In the genomic region with DNA sequence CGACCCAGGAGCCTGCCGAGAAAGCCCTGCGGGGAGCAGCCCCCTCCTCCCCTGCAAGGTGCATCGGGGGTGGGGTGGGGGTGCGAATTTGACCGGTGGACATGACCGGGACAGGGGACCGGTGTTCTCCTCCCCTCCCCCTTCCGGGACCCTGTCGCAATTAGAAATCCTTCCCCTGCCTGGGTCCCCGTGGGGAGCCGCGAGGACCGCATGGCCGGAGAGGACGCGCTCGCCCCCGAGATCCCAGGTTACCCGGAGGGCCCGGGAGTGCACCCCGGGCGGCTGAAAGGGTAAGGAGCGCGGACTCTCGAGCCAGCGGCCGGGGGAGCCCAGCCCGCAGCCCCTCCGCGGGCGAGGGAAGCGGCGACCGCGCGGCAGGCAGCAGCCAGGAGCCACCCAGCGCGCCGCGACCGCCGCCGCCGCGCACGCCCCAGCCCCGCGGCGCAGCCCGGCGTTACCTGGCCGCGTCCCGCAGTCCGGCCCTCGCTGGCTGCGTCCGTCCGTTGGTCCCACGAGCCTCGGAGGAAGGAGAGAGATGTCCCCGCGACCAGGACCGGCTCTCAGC, we compare ENCODE assay signal across 11 cellular contexts. TPM values are rescaled to one million over a fixed set of nuclear protein-coding genes. Genes with fewer than 3 reads are reported as not detected.
A peak's percentile ranks its signal among the peaks of the same experiment; 100 is the strongest.
DNase-seq lines count a peak whose midpoint lies in the region; ATAC-seq, FAIRE-seq and TF ChIP-seq lines count a peak whose summit lies in the region.
"Had no signal": no experiment of that assay in that cellular context is flagged by ENCODE, and none has a peak within 500 bp of the region (broad histone marks: within the 10 kb centered on the region; RNA-seq: fewer than 3 reads in every experiment).

No MANE protein-coding gene starts in this region.

- peaks cover 5% of the 10 kb centered on the region for H3K4me1 Mint-ChIP-seq in activated T-cell treated with anti-CD3 and anti-CD28 coated beads, Interleukin-2, amount 50 U/mL, for 24 hours (ENCODE audit: low read depth)
- no peaks in the 10 kb centered on the region for H3K4me1 Mint-ChIP-seq in HFFc6 (ENCODE audit: low read depth)

- TF ChIP-seq CTCF in A673 (conservative IDR thresholded peaks at IDR 0.05; ENCODE audit: low read depth, low read length) = no peak
- no peak for TF ChIP-seq CTCF in bronchial epithelial cell (IDR thresholded peaks at IDR 0.05; ENCODE audit: insufficient read depth, low read length, severe bottlenecking)
- no peak for TF ChIP-seq CTCF in lung (IDR thresholded peaks at IDR 0.05; ENCODE audit: control extremely low read depth, extremely low read depth)
- TF ChIP-seq CTCF in HFFc6 (IDR thresholded peaks at IDR 0.05) = no peak

- H3K27ac ChIP-seq in A673 (ENCODE audit: low read depth, low read length, poor library complexity, severe bottlenecking) = peak overlapping the region; percentile 64
- peak overlapping the region in 1 of 2 donors; percentile 43 for H3K27ac ChIP-seq in lung (ENCODE audit: low read depth in 1 of 2, low read length in 1 of 2)
- H3K27ac ChIP-seq: BLaER1 had no signal

- no TSS peak for BruUV-seq in A673 (replicated peaks; lab: Mats Ljungman, UMichigan)

- H3K27me3 Mint-ChIP-seq in activated T-cell treated with anti-CD3 and anti-CD28 coated beads, Interleukin-2, amount 50 U/mL, for 24 hours = peaks cover 32% of the 10 kb centered on the region
- H3K27me3 Mint-ChIP-seq in HFFc6 (ENCODE audit: insufficient read depth) = no peaks in the 10 kb centered on the region

- POLR2A ChIA-PET in A673 (lab: Charles Lee; ENCODE audit: low non-redundant PET) = no interaction called here

- H3K27me3 ChIP-seq in A673 (replicated peaks; ENCODE audit: insufficient read depth, low read depth, low read length, poor library complexity) (no peaks in the 10 kb centered on the region), H7 (ENCODE audit: control insufficient read depth, insufficient read depth, low read length) (peaks cover 13% of the 10 kb centered on the region), bronchial epithelial cell (ENCODE audit: control insufficient read depth, insufficient read depth, low read length) (peaks cover 17% of the 10 kb centered on the region), lung (ENCODE audit: control insufficient read depth, insufficient read depth) (peaks cover 12% of the 10 kb centered on the region)
- H3K27me3 ChIP-seq: BLaER1 had no signal

- ATAC-seq in lung (ENCODE audit: insufficient read depth, low FRiP score) = peak; percentile 48

- no peaks in the 10 kb centered on the region for H3K9me3 ChIP-seq in A673 (ENCODE audit: low read depth, low read length, poor library complexity, severe bottlenecking)
- H3K9me3 ChIP-seq in lung (ENCODE audit: control insufficient read depth in 2 of 2, insufficient read depth in 1 of 2, low read length in 1 of 2) = no peaks in the 10 kb centered on the region

- WGBS in lung, 2 donors = 2% methylated on average over 51 to 65 of the region's 65 CpGs

- H3K36me3 Mint-ChIP-seq in activated T-cell treated with anti-CD3 and anti-CD28 coated beads, Interleukin-2, amount 50 U/mL, for 24 hours (ENCODE audit: low read depth) = no peaks in the 10 kb centered on the region
- H3K36me3 Mint-ChIP-seq in HFFc6 (ENCODE audit: low read depth) = peaks cover 4% of the 10 kb centered on the region; the same call in 1 of the 2 replicates

- intact Hi-C loops in A673 (cut with micrococcal nuclease; ENCODE audit: unreplicated experiment) = loop anchor here (2.0 to 10.0 kb wide), 6 partner anchors 102 to 600 kb away; no protein-coding TSS in a partner anchor

- no peak for FAIRE-seq in bronchial epithelial cell (lab: Jason Lieb, UNC)

- H3K36me3 ChIP-seq in A673 (ENCODE audit: insufficient read depth, low read length, poor library complexity, severe bottlenecking) (no peaks in the 10 kb centered on the region), H7 (replicated peaks; ENCODE audit: control insufficient read depth, insufficient read depth, low read length) (no peaks in the 10 kb centered on the region), bronchial epithelial cell (ENCODE audit: control insufficient read depth, insufficient read depth, low read length) (no peaks in the 10 kb centered on the region), lung (ENCODE audit: control insufficient read depth in 2 of 2, insufficient read depth in 2 of 2, low read length in 2 of 2) (no peaks in the 10 kb centered on the region)
- H3K36me3 ChIP-seq: BLaER1 had no signal

- peak overlapping the region; percentile 76 for H3K4me3 ChIP-seq in A673 (ENCODE audit: low read depth, low read length, poor library complexity, severe bottlenecking)
- H3K4me3 ChIP-seq in H7 (ENCODE audit: insufficient read depth, low read depth, low read length) = peak overlapping the region; percentile 89
- peak overlapping the region; percentile 5 for H3K4me3 ChIP-seq in bronchial epithelial cell (ENCODE audit: low read depth, low read length)
- peak overlapping the region; percentile 44 for H3K4me3 ChIP-seq in lung
- H3K4me3 ChIP-seq: BLaER1 had no signal

- H3K4me3 Mint-ChIP-seq in activated T-cell treated with anti-CD3 and anti-CD28 coated beads, Interleukin-2, amount 50 U/mL, for 24 hours = no peak overlapping the region
- H3K4me3 Mint-ChIP-seq in HFFc6 = no peak overlapping the region
- H3K4me3 Mint-ChIP-seq: naive B cell had no signal

- CTCF ChIA-PET in A673 (lab: Charles Lee) = no interaction called here

- peaks cover 15% of the 10 kb centered on the region for H3K9me3 Mint-ChIP-seq in activated T-cell treated with anti-CD3 and anti-CD28 coated beads, Interleukin-2, amount 50 U/mL, for 24 hours
- peaks cover 36% of the 10 kb centered on the region for H3K9me3 Mint-ChIP-seq in HFFc6

- H3K4me1 ChIP-seq in A673 (ENCODE audit: insufficient read depth, low read length, poor library complexity, severe bottlenecking) (peaks cover 36% of the 10 kb centered on the region), lung (ENCODE audit: control insufficient read depth in 2 of 2, insufficient read depth in 2 of 2, low read length in 2 of 2) (peaks cover 0 to 9% of the 10 kb centered on the region in 2 donors)
- H3K4me1 ChIP-seq: BLaER1 had no signal

- no peak overlapping the region for H3K27ac Mint-ChIP-seq in activated T-cell treated with anti-CD3 and anti-CD28 coated beads, Interleukin-2, amount 50 U/mL, for 24 hours
- H3K27ac Mint-ChIP-seq in HFFc6 = no peak overlapping the region
- H3K27ac Mint-ChIP-seq: activated naive CD4-positive, alpha-beta T cell treated with anti-CD3 and anti-CD28 coated beads, Interleukin-2, amount 50 U/mL, for 72 hours; naive B cell had no signal

- DNase-seq in A673 (ENCODE audit: low spot score) = no peak
- DNase-seq in H7 = peak; percentile 59
- no peak for DNase-seq in bronchial epithelial cell (ENCODE audit: low read depth)
- no peak for DNase-seq in lung (ENCODE audit: low spot score)
- DNase-seq in activated T-cell treated with anti-CD3 and anti-CD28 coated beads for 4 hours = no peak
- no peak for DNase-seq in activated T-cell treated with anti-CD3 and anti-CD28 coated beads, Interleukin-2, amount 50 U/mL, for 24 hours
- DNase-seq in HFFc6 = no peak
- DNase-seq in SHP77 (lab: John Stamatoyannopoulos, UW) = no peak
- DNase-seq: naive B cell had no signal

RNA-seq across cellular contexts. Expression of a gene that starts 0.5 kb away (rescaled TPM):
- total RNA-seq in A673 (2021) = 131 and 135 TPM in 2 replicates
- total RNA-seq in H7 (2014; rRNA removed; shearing (Covaris generic)) = 10.1 and 21.7 TPM in 2 replicates
- 0.26 TPM in 1 of 2 replicates, not detected in the other for total RNA-seq in bronchial epithelial cell
- total RNA-seq in lung = 10 to 100 TPM in 1 of 2 donors, 1 to 10 TPM in 1; 5.2 to 11.8 TPM
- under 1 TPM; 0.54 to 0.98 TPM for polyA plus RNA-seq in lung
- 1 to 10 TPM in 2 of 6 experiments, under 1 TPM in 4; 0.19 to 1.3 (median 0.62) TPM for total RNA-seq in HFFc6 (2021; fragmentation: NEBNext Ultra II Directional; extraction: Animal tissue kit (Norgen Biotek cat#: 25700))
- total RNA-seq: activated naive CD4-positive, alpha-beta T cell treated with anti-CD3 and anti-CD28 coated beads, Interleukin-2, amount 50 U/mL, for 72 hours had no signal

Comparison
In these comparisons a context has a peak if more than half of its experiments do, and no peak if none do; other contexts are left out.
1. H3K4me3 ChIP-seq: peak in every context shown above with its lines; median percentile 89 in H7; 76 in A673; 44 in lung; 5 in bronchial epithelial cell.